In genomic region chr1:241532173-241532553, GRCh38 we compare ENCODE assay signal across 9 cellular contexts. TPM values are rescaled to one million over a fixed set of nuclear protein-coding genes. Genes with fewer than 3 reads are reported as not detected.
DNase-seq lines count a peak whose midpoint lies in the region; ATAC-seq and TF ChIP-seq lines count a peak whose summit lies in the region.
"Had no signal": no experiment of that assay in that cellular context is flagged by ENCODE, and none has a peak within 500 bp of the region (broad histone marks: within the 10 kb centered on the region; RNA-seq: fewer than 3 reads in every experiment).

Gene KMO, plus strand, starts transcription at chr1:241532378. Its CDS starts 67 bp downstream, at chr1:241532445.

- peaks cover 8 to 16% of the 10 kb centered on the region in 2 donors for H3K36me3 Mint-ChIP-seq in CD14-positive monocyte
- no peaks in the 10 kb centered on the region for H3K36me3 Mint-ChIP-seq in activated CD8-positive, alpha-beta T cell treated with anti-CD3 and anti-CD28 coated beads for 36 hours (ENCODE audit: low read depth)

- DNase-seq in CD14-positive monocyte (ENCODE audit: low spot score), result no peak
- peak; percentile 13 for DNase-seq in activated CD8-positive, alpha-beta T cell treated with anti-CD3 and anti-CD28 coated beads for 36 hours
- DNase-seq in kidney epithelial cell (ENCODE audit: low read depth), result no peak
- no peak for DNase-seq in cerebellar cortex (ENCODE audit: low spot score)
- no peak for DNase-seq in stimulated activated CD4-positive, alpha-beta T cell treated with anti-CD3 and anti-CD28 coated beads, Interleukin-12 subunit alpha, Interleukin-12 subunit beta, amount 100 ng/mL, for 4 hours

- TF ChIP-seq POLR2A in GM19099 (IDR thresholded peaks at IDR 0.05; ENCODE audit: extremely low read depth, insufficient read length, low read depth), result peak; percentile 39

- H3K9ac ChIP-seq in subcutaneous abdominal adipose tissue (ENCODE audit: low read length in 5 of 5), result peak within 1 kb of the TSS; percentile 33 to 85 (median 71)

- TF ChIP-seq CTCF in CD14-positive monocyte (IDR thresholded peaks at IDR 0.05) (no peak), kidney epithelial cell (IDR thresholded peaks at IDR 0.05; ENCODE audit: insufficient read depth, low read length, poor library complexity, severe bottlenecking) (no peak)
- TF ChIP-seq CTCF in activated CD8-positive, alpha-beta T cell treated with anti-CD3 and anti-CD28 coated beads for 36 hours (IDR thresholded peaks at IDR 0.05), result no peak

- peaks cover 0 to 5% (median 3%) of the 10 kb centered on the region in 5 donors for H3K4me1 ChIP-seq in subcutaneous abdominal adipose tissue (ENCODE audit: control insufficient read depth in 5 of 5, insufficient read depth in 5 of 5, low read length in 5 of 5)

- H3K27me3 ChIP-seq in kidney epithelial cell (ENCODE audit: control insufficient read depth, insufficient read depth, low read length) (no peaks in the 10 kb centered on the region), subcutaneous abdominal adipose tissue (ENCODE audit: control insufficient read depth in 5 of 5, insufficient read depth in 4 of 5, low read length in 5 of 5) (peaks cover 0 to 1% (median 0%) of the 10 kb centered on the region in 5 donors)

- peak within 1 kb of the TSS; percentile 43 for H3K27ac ChIP-seq in subcutaneous abdominal adipose tissue (ENCODE audit: low read depth, low read length)

- H3K9me3 ChIP-seq in subcutaneous abdominal adipose tissue (ENCODE audit: control insufficient read depth in 5 of 5, low read length in 5 of 5), result no peaks in the 10 kb centered on the region

- H3K36me3 ChIP-seq in kidney epithelial cell (ENCODE audit: control insufficient read depth, insufficient read depth, low read length) (no peaks in the 10 kb centered on the region), subcutaneous abdominal adipose tissue (ENCODE audit: control insufficient read depth in 5 of 5, insufficient read depth in 5 of 5, low read length in 5 of 5) (no peaks in the 10 kb centered on the region)

- ATAC-seq in HG03342 (IDR thresholded peaks at IDR 0.05; ENCODE audit: unreplicated experiment), result peak; percentile 28
- peak; percentile 47 for ATAC-seq in activated CD8-positive, alpha-beta T cell treated with anti-CD3 and anti-CD28 coated beads for 36 hours

- peak within 1 kb of the TSS; percentile 64 to 97 for H3K4me3 Mint-ChIP-seq in CD14-positive monocyte
- H3K4me3 Mint-ChIP-seq in activated CD8-positive, alpha-beta T cell treated with anti-CD3 and anti-CD28 coated beads for 36 hours, result peak within 1 kb of the TSS; percentile 77

- H3K4me3 ChIP-seq in kidney epithelial cell (ENCODE audit: low read depth, low read length), result peak within 1 kb of the TSS; percentile 36
- H3K4me3 ChIP-seq in subcutaneous abdominal adipose tissue (ENCODE audit: low read depth in 1 of 5, low read length in 5 of 5), result peak within 1 kb of the TSS; percentile 63 to 90 (median 65)

- CTCF ChIA-PET in activated CD8-positive, alpha-beta T cell treated with anti-CD3 and anti-CD28 coated beads for 36 hours (lab: Charles Lee), result interaction anchor here (0.9 to 1.7 kb wide), 9 partner anchors 10 to 140 kb away, joined by 3 to 15 read pairs (median 3); partner anchors contain the start of gene FH

- H3K4me1 Mint-ChIP-seq in CD14-positive monocyte, result peaks cover 29% of the 10 kb centered on the region
- peaks cover 26% of the 10 kb centered on the region for H3K4me1 Mint-ChIP-seq in activated CD8-positive, alpha-beta T cell treated with anti-CD3 and anti-CD28 coated beads for 36 hours (ENCODE audit: low read depth)

- intact Hi-C loops in CD14-positive monocyte (cut with micrococcal nuclease), result loop anchor here (2.0 to 10.0 kb wide), 7 partner anchors 19 to 283 kb away; partner anchors contain the start of genes CHML (in 1 of the 2) and OPN3 (in 1 of the 2)
- intact Hi-C loops in activated CD8-positive, alpha-beta T cell treated with anti-CD3 and anti-CD28 coated beads for 36 hours (cut with micrococcal nuclease), result loop anchor here (5.0 to 10.0 kb wide), 3 partner anchors 60 to 463 kb away; partner anchors contain the start of gene MAP1LC3C

- H3K9me3 Mint-ChIP-seq in CD14-positive monocyte, result peaks cover 0 to 4% (median 0%) of the 10 kb centered on the region in 7 donors
- no peaks in the 10 kb centered on the region for H3K9me3 Mint-ChIP-seq in activated CD8-positive, alpha-beta T cell treated with anti-CD3 and anti-CD28 coated beads for 36 hours

- H3K27ac Mint-ChIP-seq in CD14-positive monocyte, result peak within 1 kb of the TSS; percentile 90 to 98 (median 97)
- H3K27ac Mint-ChIP-seq in activated CD8-positive, alpha-beta T cell treated with anti-CD3 and anti-CD28 coated beads for 36 hours, result peak within 1 kb of the TSS; percentile 95

- POLR2A ChIA-PET in activated CD8-positive, alpha-beta T cell treated with anti-CD3 and anti-CD28 coated beads for 36 hours (lab: Charles Lee), result interaction anchor here (1.3 kb wide), 1 partner anchor 23 kb away, joined by 3 read pairs; no protein-coding TSS in a partner anchor

- H3K27me3 Mint-ChIP-seq in CD14-positive monocyte (ENCODE audit: low read depth in 3 of 3), result peaks cover 0 to 2% (median 2%) of the 10 kb centered on the region in 3 donors
- H3K27me3 Mint-ChIP-seq in activated CD8-positive, alpha-beta T cell treated with anti-CD3 and anti-CD28 coated beads for 36 hours, result peaks cover 2% of the 10 kb centered on the region

RNA-seq across cellular contexts. Expression of gene KMO, which starts in this region (rescaled TPM):
- polyA plus RNA-seq in CD14-positive monocyte, result 1 to 10 TPM; 4.7 to 6.4 TPM
- under 1 TPM in 1 of 2 experiments, not detected in 1; 0.18 TPM for total RNA-seq in activated CD8-positive, alpha-beta T cell treated with anti-CD3 and anti-CD28 coated beads for 36 hours
- total RNA-seq in kidney epithelial cell, result 0.17 and 0.27 TPM in 2 replicates
- total RNA-seq: T-helper 1 cell treated with Interleukin-12 subunit alpha and Interleukin-12 subunit beta and Interleukin-4 antibody, amounts not matched to agents 30 ng/mL and 1 ng/mL, for 36 hours had no signal

Comparison
In these comparisons a context has a peak if more than half of its experiments do, and no peak if none do; other contexts are left out.
1. Peak in DNase-seq and ATAC-seq in activated CD8-positive, alpha-beta T cell treated with anti-CD3 and anti-CD28 coated beads for 36 hours; RNA of the gene not detected or under 1 TPM.